In the genomic region with DNA sequence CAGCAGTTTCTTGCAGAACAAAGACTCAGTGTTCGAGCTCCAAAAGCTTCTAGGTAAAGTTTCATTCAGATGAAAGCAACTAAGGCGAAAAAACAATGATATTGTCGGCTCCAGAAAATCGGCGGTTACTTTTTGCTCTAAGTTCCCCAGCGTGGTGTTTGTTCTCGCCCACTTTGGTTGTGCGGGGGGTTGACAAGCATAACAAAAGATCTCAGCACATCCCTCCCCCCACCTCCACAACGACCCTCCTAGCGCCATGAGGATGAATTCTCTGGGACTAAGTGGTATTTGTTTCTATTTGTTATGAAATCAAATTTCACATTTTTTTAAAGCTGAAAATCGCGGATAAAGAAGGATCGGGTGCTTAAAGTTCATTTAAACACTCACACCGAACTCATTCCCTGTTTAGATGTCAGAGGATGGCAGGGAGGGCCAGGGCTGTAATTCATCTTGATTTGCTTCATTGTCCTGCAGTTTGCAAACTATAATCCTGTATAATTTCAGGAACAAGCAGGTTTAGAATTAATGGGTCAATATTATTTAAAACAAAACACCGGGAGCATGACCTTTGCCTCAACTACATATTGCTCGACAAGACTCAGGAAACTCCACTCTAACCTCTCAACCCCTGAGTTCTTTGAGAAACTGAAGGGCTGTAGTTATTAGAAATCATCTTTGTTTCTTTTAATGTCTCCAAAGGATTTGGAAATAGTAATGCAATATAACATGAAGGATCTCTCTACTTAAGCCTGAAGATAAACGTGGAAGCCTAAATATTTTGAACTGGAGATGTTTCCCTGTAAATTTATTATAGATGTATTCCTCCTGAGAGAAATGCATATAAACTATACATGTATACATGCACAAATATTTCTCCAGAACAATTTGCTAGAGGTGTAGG, we compare ENCODE assay signal across 1 cellular context.
TF ChIP-seq lines count a peak whose summit lies in the region.

No MANE protein-coding gene starts in this region.

TF ChIP-seq in H1, 55 proteins besides CTCF, POLR2A, EP300 and RAD21:
- TF ChIP-seq SUZ12 (IDR thresholded peaks at IDR 0.05; ENCODE audit: low read length) (peak; percentile 3; the same call in 1 of the 2 replicates), FOSL1 (IDR thresholded peaks at IDR 0.05; ENCODE audit: insufficient read depth, low read depth, low read length) (no peak), TAF7 (optimal IDR thresholded peaks at IDR 0.05; ENCODE audit: borderline replicate concordance, low read depth, low read length) (no peak), POLR2AphosphoS5 (IDR thresholded peaks at IDR 0.05; ENCODE audit: low read depth, low read length) (no peak), BRCA1 (IDR thresholded peaks at IDR 0.05; ENCODE audit: low read depth, low read length) (no peak), SP4 (IDR thresholded peaks at IDR 0.05; ENCODE audit: low read length) (no peak), CEBPB (IDR thresholded peaks at IDR 0.05; ENCODE audit: low read depth, low read length) (no peak), SP1 (IDR thresholded peaks at IDR 0.05; ENCODE audit: low read depth, low read length) (0 out of 2 replicates have a peak, but pooled peaks have one; percentile 39), PHF8 (conservative IDR thresholded peaks at IDR 0.05; ENCODE audit: low read depth, low read length) (no peak), TBP (IDR thresholded peaks at IDR 0.05; ENCODE audit: low read depth, low read length) (no peak), HDAC2 (IDR thresholded peaks at IDR 0.05; ENCODE audit: borderline replicate concordance in 1 of 2, low read depth in 2 of 2, low read length in 2 of 2) (no peak), RNF2 (IDR thresholded peaks at IDR 0.05; ENCODE audit: borderline replicate concordance, low read depth, low read length, missing control alignments, poor library complexity, severe bottlenecking) (peak; percentile 53), TAF1 (IDR thresholded peaks at IDR 0.05; ENCODE audit: low read depth, low read length) (no peak), POU5F1 (IDR thresholded peaks at IDR 0.05; ENCODE audit: low read depth, low read length) (no peak), BCL11A (IDR thresholded peaks at IDR 0.05; ENCODE audit: low read depth in 2 of 2, low read length in 2 of 2) (no peak), GTF2F1 (IDR thresholded peaks at IDR 0.05; ENCODE audit: borderline replicate concordance, low read depth, low read length) (no peak), KDM4A (IDR thresholded peaks at IDR 0.05; ENCODE audit: low read depth, low read length, severe bottlenecking) (no peak), CBX8 (IDR thresholded peaks at IDR 0.05; ENCODE audit: borderline replicate concordance, low read depth, low read length) (peak; percentile 20; the same call in 1 of the 2 replicates), MAFK (IDR thresholded peaks at IDR 0.05; ENCODE audit: low read depth, low read length) (no peak), CREB1 (IDR thresholded peaks at IDR 0.05) (no peak), E2F6 (IDR thresholded peaks at IDR 0.05) (no peak), RFX5 (IDR thresholded peaks at IDR 0.05; ENCODE audit: borderline replicate concordance, low read depth, low read length) (no peak), EZH2 (IDR thresholded peaks at IDR 0.05; ENCODE audit: low read depth, low read length, severe bottlenecking) (peak; percentile 17), YY1 (IDR thresholded peaks at IDR 0.05; ENCODE audit: low read depth, low read length) (no peak), SRF (IDR thresholded peaks at IDR 0.05; ENCODE audit: low read depth, low read length) (no peak), JUN (IDR thresholded peaks at IDR 0.05; ENCODE audit: low read depth, low read length) (no peak), CHD7 (IDR thresholded peaks at IDR 0.05; ENCODE audit: insufficient replicate concordance, low read length) (no peak), CHD1 (IDR thresholded peaks at IDR 0.05; ENCODE audit: low read depth, low read length) (no peak)
TF ChIP-seq in H1: peak in this region for 5.
